ENCODE assay signal across 13 cellular contexts in the genomic region with DNA sequence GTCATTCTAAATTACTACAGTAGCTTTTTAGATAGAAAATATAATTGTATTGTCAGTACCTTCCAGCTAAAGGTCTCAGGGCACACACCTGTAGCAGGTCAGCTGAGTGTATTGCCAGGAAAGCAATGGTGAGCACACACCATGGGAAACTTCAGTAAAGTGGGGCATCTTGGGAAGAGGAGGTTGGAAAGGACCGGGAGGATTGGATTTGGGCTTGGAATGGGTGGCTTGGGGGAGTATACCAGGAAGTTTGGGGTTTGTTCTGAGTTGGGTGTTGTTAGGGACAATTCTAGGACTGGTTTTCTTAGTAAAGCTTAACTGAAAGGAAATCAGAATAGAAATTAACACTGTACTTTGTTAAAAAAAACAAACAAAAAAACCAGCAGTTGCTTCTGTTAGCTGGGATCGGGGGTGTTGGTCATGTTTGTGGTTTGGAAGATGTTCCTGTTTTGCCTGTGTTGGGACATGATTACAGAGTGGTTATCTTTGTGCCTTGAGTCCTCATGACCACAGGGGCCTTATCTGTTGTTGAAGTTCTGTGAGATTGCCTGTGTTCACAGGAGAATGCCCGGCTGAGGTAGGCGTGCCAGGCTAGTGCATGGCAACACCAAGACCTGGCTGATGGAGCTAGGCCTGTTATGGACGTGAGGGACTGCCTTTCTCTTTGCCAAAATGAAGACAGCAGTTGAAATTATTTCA. TPM values are rescaled to one million over a fixed set of nuclear protein-coding genes. Genes with fewer than 3 reads are reported as not detected.
DNase-seq lines count a peak whose midpoint lies in the region; ATAC-seq and TF ChIP-seq lines count a peak whose summit lies in the region.
"Had no signal": no experiment of that assay in that cellular context is flagged by ENCODE, and none has a peak within 500 bp of the region (broad histone marks: within the 10 kb centered on the region; RNA-seq: fewer than 3 reads in every experiment).

No MANE protein-coding gene starts in this region.

- POLR2A ChIA-PET in GM10248 (lab: Yijun Ruan, JAX) = no interaction called here

- intact Hi-C loops in left ventricle myocardium superior (cut with micrococcal nuclease) = no loop called here

- no peaks in the 10 kb centered on the region for H3K79me1 ChIP-seq in H9 (ENCODE audit: insufficient read depth, low read depth, low read length, poor library complexity, severe bottlenecking)

- peaks cover 3 to 5% of the 10 kb centered on the region in 2 experiments; a peak in 3 of 5 replicates for H3K9me3 Mint-ChIP-seq in H9
- H3K9me3 Mint-ChIP-seq in GM23338 = peaks cover 7% of the 10 kb centered on the region

- no peak overlapping the region for H4K91ac ChIP-seq in H9 (ENCODE audit: insufficient read length, low read depth, low read length)

- no peak overlapping the region for H4K8ac ChIP-seq in H9 (replicated peaks; ENCODE audit: insufficient read length, low read depth, low read length)

- H4K20me1 ChIP-seq in H9 (ENCODE audit: control insufficient read depth, insufficient read depth, insufficient read length) (no peaks in the 10 kb centered on the region), GM23338 (replicated peaks; ENCODE audit: insufficient read depth) (no peaks in the 10 kb centered on the region)

- no peaks in the 10 kb centered on the region for H3K36me3 ChIP-seq in GM23338 (ENCODE audit: insufficient read depth)
- H3K36me3 ChIP-seq: thyroid gland had no signal

- TF ChIP-seq CTCF in H9 (conservative IDR thresholded peaks at IDR 0.05) = no peak
- no peak for TF ChIP-seq CTCF in GM23338 (conservative IDR thresholded peaks at IDR 0.05; ENCODE audit: low read depth in 2 of 2)
- TF ChIP-seq CTCF in GM10248 (IDR thresholded peaks at IDR 0.05; ENCODE audit: control extremely low read depth, extremely low read depth, low read depth, missing control alignments) = no peak

- WGBS in H9 (ENCODE audit: extremely low coverage, insufficient read length, low lambda C conversion rate) = no CpG with 5 or more reads among the region's 5 CpGs

- H2BK15ac ChIP-seq in H9 (ENCODE audit: low read depth, low read length) = no peak overlapping the region

- H3F3A ChIP-seq in GM23338 (replicated peaks; ENCODE audit: low read depth) = no peaks in the 10 kb centered on the region

- CTCF ChIA-PET in GM10248 (lab: Yijun Ruan, JAX) = interaction anchor here (0.9 to 2.5 kb wide), 6 partner anchors 9 to 61 kb away, joined by 3 to 12 read pairs (median 4); no protein-coding TSS in a partner anchor

- H3K27me3 ChIP-seq in H9 (ENCODE audit: insufficient read depth, low read length) = no peaks in the 10 kb centered on the region
- H3K27me3 ChIP-seq in GM23338 (ENCODE audit: insufficient read depth) = no peaks in the 10 kb centered on the region
- H3K27me3 ChIP-seq: thyroid gland had no signal

- H3K9ac ChIP-seq in H9 (ENCODE audit: extremely low read depth, insufficient read length, low read length) = no peak overlapping the region

- no peaks in the 10 kb centered on the region for H3K9me2 ChIP-seq in GM23338 (ENCODE audit: insufficient read depth)

- H2AFZ ChIP-seq in H9 (ENCODE audit: low read length) = no peak overlapping the region
- no peak overlapping the region for H2AFZ ChIP-seq in GM23338

- no peak overlapping the region for H2AK5ac ChIP-seq in H9 (ENCODE audit: insufficient read length, low read length)

- H3K56ac ChIP-seq in H9 (ENCODE audit: insufficient read length, low read depth, low read length) = no peak overlapping the region

- no peak overlapping the region for H2BK12ac ChIP-seq in H9 (ENCODE audit: insufficient read length, low read depth, low read length)

- H3K4me1 Mint-ChIP-seq in H9 (peaks cover 11 to 12% of the 10 kb centered on the region in 2 experiments), GM23338 (peaks cover 20% of the 10 kb centered on the region)

- no peaks in the 10 kb centered on the region for H3K27me3 Mint-ChIP-seq in H9 (ENCODE audit: low read depth)
- peaks cover 7% of the 10 kb centered on the region for H3K27me3 Mint-ChIP-seq in GM23338 (ENCODE audit: insufficient read depth, low read depth, poor library complexity)
- H3K27me3 Mint-ChIP-seq: B cell had no signal

- no peaks in the 10 kb centered on the region for H3K23me2 ChIP-seq in H9 (ENCODE audit: insufficient read length, low read depth, low read length, poor library complexity, severe bottlenecking)

- H3K4me2 ChIP-seq in H9 (ENCODE audit: insufficient read depth, insufficient read length, low read length) (no peak overlapping the region), GM23338 (no peak overlapping the region)

- no peaks in the 10 kb centered on the region for H3K4me1 ChIP-seq in H9 (ENCODE audit: insufficient read depth, low read length)
- peaks cover 12% of the 10 kb centered on the region; the same call in 1 of the 2 replicates for H3K4me1 ChIP-seq in GM23338 (ENCODE audit: insufficient read depth)
- H3K4me1 ChIP-seq: thyroid gland had no signal

- H3K4me3 ChIP-seq in GM23338 = no peak overlapping the region
- H3K4me3 ChIP-seq: thyroid gland had no signal

- DNase-seq in AG08395 (ENCODE audit: low spot score) (peak; percentile 6), H9 (no peak), SW480 (ENCODE audit: low spot score) (peak; percentile 5), left ventricle myocardium superior (peak; percentile 38), hippocampal formation (lab: John Stamatoyannopoulos, UW) (no peak), GM23338 (ENCODE audit: low spot score) (no peak), GM10248 (ENCODE audit: extremely low spot score) (no peak)
- DNase-seq: activated effector memory CD4-positive, alpha-beta T cell treated with Interleukin-2 at 50 U/mL for 16 hours; retina; RPMI8226; thyroid gland had no signal

- no peak overlapping the region for H2BK20ac ChIP-seq in H9 (ENCODE audit: low read depth, low read length, poor library complexity, severe bottlenecking)

- H3K14ac ChIP-seq in H9 (ENCODE audit: insufficient read depth, low read length) = no peak overlapping the region

- no peak overlapping the region for H3T11ph ChIP-seq in H9 (ENCODE audit: low read length)

- H3K9me3 ChIP-seq in H9 (ENCODE audit: control insufficient read depth, low read depth, low read length) = no peaks in the 10 kb centered on the region
- H3K9me3 ChIP-seq: thyroid gland had no signal

- H3K36me3 Mint-ChIP-seq in H9 (ENCODE audit: insufficient read depth in 1 of 3, low read depth in 3 of 3) (peaks cover 3 to 8% (median 4%) of the 10 kb centered on the region in 3 experiments; a peak in 6 of 7 replicates), GM23338 (ENCODE audit: low read depth) (peaks cover 18% of the 10 kb centered on the region)

- H3K4me3 Mint-ChIP-seq in H9 = no peak overlapping the region
- H3K4me3 Mint-ChIP-seq in GM23338 = no peak overlapping the region
- H3K4me3 Mint-ChIP-seq: B cell had no signal

- ATAC-seq in left ventricle myocardium superior (peak; percentile 62), HG03342 (IDR thresholded peaks at IDR 0.05; ENCODE audit: unreplicated experiment) (no peak), GM23338 (no peak)

- H3K18ac ChIP-seq in H9 (ENCODE audit: insufficient read length, low read depth, low read length) = no peak overlapping the region

- no peak overlapping the region for H2BK120ac ChIP-seq in H9 (ENCODE audit: low read depth, low read length, poor library complexity, severe bottlenecking)

- H3K4ac ChIP-seq in H9 (ENCODE audit: low read depth, low read length) = no peak overlapping the region

- H3K27ac Mint-ChIP-seq in H9 = peak overlapping the region in 2 of 3 experiments; percentile 3 to 7; a peak in 2 of 7 replicates
- no peak overlapping the region for H3K27ac Mint-ChIP-seq in GM23338
- H3K27ac Mint-ChIP-seq: B cell had no signal

- no peak overlapping the region for H3K23ac ChIP-seq in H9 (ENCODE audit: insufficient read length, low read depth, low read length)

- no peak overlapping the region for H2BK5ac ChIP-seq in H9 (ENCODE audit: insufficient read length, low read length)

- H3K79me2 ChIP-seq in H9 (ENCODE audit: insufficient read depth, low read length) (no peaks in the 10 kb centered on the region), GM23338 (replicated peaks; ENCODE audit: insufficient read depth) (no peaks in the 10 kb centered on the region)

- no peak overlapping the region for H3K27ac ChIP-seq in H9 (ENCODE audit: insufficient read length, low read depth, low read length)
- H3K27ac ChIP-seq in GM23338 (ENCODE audit: low read depth) = no peak overlapping the region
- H3K27ac ChIP-seq: thyroid gland had no signal

- H4K5ac ChIP-seq in H9 (ENCODE audit: insufficient read length, low read depth, low read length) = no peak overlapping the region

TF ChIP-seq in GM23338, 12 proteins besides CTCF, POLR2A, EP300 and RAD21 (continues in another document):
- TF ChIP-seq JUNB (IDR thresholded peaks at IDR 0.05; ENCODE audit: unreplicated experiment) (no peak), ZNF331 (CRISPR knock-in tag; IDR thresholded peaks at IDR 0.05; ENCODE audit: low read depth) (no peak), POLR2AphosphoS5 (IDR thresholded peaks at IDR 0.05; ENCODE audit: low read depth) (no peak), EZH2 (IDR thresholded peaks at IDR 0.05; ENCODE audit: low read depth, unreplicated experiment) (no peak)

RNA-seq across cellular contexts. Expression of a gene that starts 35.1 kb away (rescaled TPM):
- 4.9 and 6.3 TPM in 2 replicates for total RNA-seq in H9 (2021)
- 11.4 TPM for total RNA-seq in left ventricle myocardium superior
- 3.5 and 10.1 TPM in 2 replicates for total RNA-seq in GM23338 (2014; rRNA removed; shearing (Covaris generic))
- 8.5 and 9.6 TPM in 2 replicates for polyA plus RNA-seq in GM23338 (2016; fragmentation: Nextera tagmentation; extraction: Ambion mirVana)

RNA-seq across cellular contexts. Expression of a gene that starts 35.4 kb away (rescaled TPM):
- total RNA-seq in H9 (2021) (107 and 110 TPM in 2 replicates), left ventricle myocardium superior (11.3 TPM)
- total RNA-seq in GM23338 (2014; rRNA removed; shearing (Covaris generic)) = 84.4 and 115 TPM in 2 replicates
- polyA plus RNA-seq in GM23338 (2016; fragmentation: Nextera tagmentation; extraction: Ambion mirVana) = 47.3 and 50.5 TPM in 2 replicates

RNA-seq across cellular contexts. Expression of a gene that starts 49.3 kb away (rescaled TPM):
- 112 and 124 TPM in 2 replicates for total RNA-seq in H9 (2021)
- 1.5 TPM for total RNA-seq in left ventricle myocardium superior
- total RNA-seq in GM23338 (2014; rRNA removed; shearing (Covaris generic)) = 77.0 and 88.3 TPM in 2 replicates
- polyA plus RNA-seq in GM23338 (2016; fragmentation: Nextera tagmentation; extraction: Ambion mirVana) = 152 and 186 TPM in 2 replicates

Comparison
In these comparisons a context has a peak if more than half of its experiments do, and no peak if none do; other contexts are left out.
1. DNase-seq: peak in AG08395 (single experiment), SW480 (single experiment) and left ventricle myocardium superior (single experiment); none in H9 (single experiment), hippocampal formation (0 of 2), GM23338 (single experiment) and GM10248 (single experiment).
2. RNA of a gene that starts 49.3 kb away (total RNA-seq): 112 to 124 TPM in H9 and 77.0 to 88.3 TPM in GM23338; 1.5 TPM in left ventricle myocardium superior (single experiment); every median in the first group is over 10 times any median in the second.